8 cellular contexts compared by ENCODE assay signal in the genomic region with DNA sequence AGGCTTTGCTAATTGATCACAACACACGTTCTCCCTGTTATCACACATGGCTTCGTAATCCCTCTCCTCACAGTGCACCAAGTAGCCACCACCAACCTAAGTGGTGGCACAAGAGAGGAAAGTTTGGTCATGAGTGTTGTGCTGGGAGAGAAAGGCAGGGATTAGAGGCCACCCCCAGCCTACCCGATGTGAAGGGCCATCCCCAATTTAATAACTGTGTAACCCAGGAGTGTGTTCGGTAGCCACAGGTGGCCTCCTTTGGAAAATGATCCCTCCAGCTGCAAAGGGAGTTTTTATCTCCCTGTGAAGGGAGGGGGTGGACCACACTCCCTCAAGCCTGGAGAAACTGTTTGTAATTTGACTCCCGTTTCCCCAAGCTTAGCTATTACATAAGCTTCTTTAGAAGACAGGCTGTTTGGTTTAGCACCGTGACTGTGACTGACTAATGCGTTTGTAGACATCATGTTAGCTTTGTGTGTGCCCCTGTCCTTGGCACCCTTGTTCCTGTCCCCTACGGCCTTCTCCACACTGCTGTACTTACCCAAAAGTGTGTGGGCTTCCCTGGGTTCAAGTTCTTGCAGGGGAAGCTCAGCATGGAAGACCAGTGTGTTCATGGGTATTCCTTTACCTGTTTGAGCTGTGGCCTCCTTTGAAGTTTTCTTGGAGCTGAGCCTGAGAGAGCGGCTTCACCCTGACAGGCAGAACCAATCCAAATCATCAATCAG. TPM values are rescaled to one million over a fixed set of nuclear protein-coding genes. Genes with fewer than 3 reads are reported as not detected.
DNase-seq lines count a peak whose midpoint lies in the region; ATAC-seq and TF ChIP-seq lines count a peak whose summit lies in the region.

No MANE protein-coding gene starts in this region.

- H3K4me1 Mint-ChIP-seq in activated CD4-positive, alpha-beta T cell treated with anti-CD3 and anti-CD28 coated beads, Interleukin-2, amount 10 ng/mL, durations not matched to agents 7 days and 5 days = peaks cover 85% of the 10 kb centered on the region

- H3K9me3 Mint-ChIP-seq in activated CD4-positive, alpha-beta T cell treated with anti-CD3 and anti-CD28 coated beads, Interleukin-2, amount 10 ng/mL, durations not matched to agents 7 days and 5 days = peaks cover 7% of the 10 kb centered on the region

- H3K4me3 Mint-ChIP-seq in activated CD4-positive, alpha-beta T cell treated with anti-CD3 and anti-CD28 coated beads, Interleukin-2, amount 10 ng/mL, durations not matched to agents 7 days and 5 days = no peak overlapping the region

- peak overlapping the region; percentile 19 for H3K27ac Mint-ChIP-seq in activated CD4-positive, alpha-beta T cell treated with anti-CD3 and anti-CD28 coated beads, Interleukin-2, amount 10 ng/mL, durations not matched to agents 7 days and 5 days

- H3K9ac ChIP-seq in mammary epithelial cell (ENCODE audit: insufficient read depth, low read length) = no peak overlapping the region

- H4K20me1 ChIP-seq in mammary epithelial cell (ENCODE audit: insufficient read depth, low read length) = no peaks in the 10 kb centered on the region

- peaks cover 78% of the 10 kb centered on the region for H3K36me3 Mint-ChIP-seq in activated CD4-positive, alpha-beta T cell treated with anti-CD3 and anti-CD28 coated beads, Interleukin-2, amount 10 ng/mL, durations not matched to agents 7 days and 5 days (ENCODE audit: low read depth)

- H3K27me3 Mint-ChIP-seq in activated CD4-positive, alpha-beta T cell treated with anti-CD3 and anti-CD28 coated beads, Interleukin-2, amount 10 ng/mL, durations not matched to agents 7 days and 5 days = no peaks in the 10 kb centered on the region

- no peaks in the 10 kb centered on the region for H3K36me3 ChIP-seq in mammary epithelial cell (ENCODE audit: insufficient read depth, low read length)
- no peaks in the 10 kb centered on the region for H3K36me3 ChIP-seq in adrenal gland (replicated peaks in 1 of 2)

- WGBS in mammary epithelial cell (ENCODE audit: low coverage, missing lambda C conversion rate) = 66% methylated on average over 7 of the region's 9 CpGs
- WGBS in adrenal gland, 4 donors = 35 to 50% (median 47%) methylated on average over 9 of the region's 9 CpGs

- TF ChIP-seq POLR2A in adrenal gland (IDR thresholded peaks at IDR 0.05) = no peak

- H3K4me3 ChIP-seq in mammary epithelial cell (replicated peaks in 1 of 3; ENCODE audit: insufficient read depth in 1 of 3, low read depth in 2 of 3, low read length in 3 of 3) (no peak overlapping the region), skeletal muscle cell (ENCODE audit: low read depth, low read length) (no peak overlapping the region), adrenal gland (no peak overlapping the region)

- H3K27ac ChIP-seq in mammary epithelial cell (ENCODE audit: insufficient read depth, low read depth, low read length) = no peak overlapping the region
- H3K27ac ChIP-seq in adrenal gland = peak overlapping the region in 1 of 5 donors; percentile 21

- TF ChIP-seq CTCF in mammary epithelial cell (conservative IDR thresholded peaks at IDR 0.05 in 1 of 2, IDR thresholded peaks at IDR 0.05 in 1 of 2; ENCODE audit: extremely low read depth in 1 of 2, insufficient read depth in 1 of 2, low read depth in 1 of 2, low read length in 2 of 2) = no peak
- TF ChIP-seq CTCF in adrenal gland (IDR thresholded peaks at IDR 0.05) = no peak

- no peak overlapping the region for H2AFZ ChIP-seq in mammary epithelial cell (ENCODE audit: low read depth, low read length)

- dilution Hi-C loops in mammary epithelial cell (cut with HindIII; ENCODE audit: low sequenced_read_pairs) = no loop called here

- no peak overlapping the region for H3K4me2 ChIP-seq in mammary epithelial cell (ENCODE audit: insufficient read depth, low read depth, low read length)

- no peaks in the 10 kb centered on the region for H3K79me2 ChIP-seq in mammary epithelial cell (ENCODE audit: insufficient read depth, low read length)

- H3K4me1 ChIP-seq in mammary epithelial cell (ENCODE audit: insufficient read depth, low read length) = no peaks in the 10 kb centered on the region
- H3K4me1 ChIP-seq in adrenal gland (replicated peaks in 1 of 2) = peaks cover 0 to 6% of the 10 kb centered on the region in 2 donors

- H3K9me3 ChIP-seq in mammary epithelial cell (replicated peaks; ENCODE audit: insufficient read depth, low read length) (no peaks in the 10 kb centered on the region), adrenal gland (replicated peaks in 1 of 3) (no peaks in the 10 kb centered on the region)

- H3K27me3 ChIP-seq in mammary epithelial cell (ENCODE audit: insufficient read depth, low read length) (no peaks in the 10 kb centered on the region), adrenal gland (no peaks in the 10 kb centered on the region)

- intact Hi-C loops in mammary epithelial cell (cut with micrococcal nuclease) = no loop called here
- intact Hi-C loops in adrenal gland (cut with DNase I) = no loop called here

- CTCF ChIA-PET in activated CD4-positive, alpha-beta T cell treated with anti-CD3 and anti-CD28 coated beads, Interleukin-2, amount 10 ng/mL, durations not matched to agents 7 days and 5 days (lab: Charles Lee) = interaction anchor here (1.0 to 1.6 kb wide), 3 partner anchors 10 to 55 kb away, joined by 3 to 6 read pairs (median 4); no protein-coding TSS in a partner anchor
- CTCF ChIA-PET in mammary epithelial cell (lab: Charles Lee; ENCODE audit: low non-redundant PET) = no interaction called here

- no peak for DNase-seq in activated CD4-positive, alpha-beta T cell treated with anti-CD3 and anti-CD28 coated beads, Interleukin-2, amount 10 ng/mL, durations not matched to agents 7 days and 5 days
- DNase-seq in activated CD4-positive, alpha-beta T cell treated with anti-CD3 and anti-CD28 coated beads, Interleukin-2, amount 50 U/mL, for 4 hours = no peak
- DNase-seq in NCI-H2107 treated with DMSO at 0.1 percent for 48 hours (lab: John Stamatoyannopoulos, UW; ENCODE audit: unreplicated experiment) (peak; percentile 86), mammary epithelial cell (peak; percentile 30), skeletal muscle cell (ENCODE audit: low read depth) (peak; percentile 30), adrenal gland (no peak)
- no peak for DNase-seq in stimulated activated CD4-positive, alpha-beta T cell treated with anti-CD3 and anti-CD28 coated beads, Interleukin-4, amount 100 ng/mL, for 24 hours

- in situ Hi-C loops in mammary epithelial cell (cut with MboI; ENCODE audit: low sequenced_read_pairs in 2 of 2) = no loop called here

- POLR2A ChIA-PET in activated CD4-positive, alpha-beta T cell treated with anti-CD3 and anti-CD28 coated beads, Interleukin-2, amount 10 ng/mL, durations not matched to agents 7 days and 5 days (lab: Charles Lee) = no interaction called here

- no peak for ATAC-seq in GM18519 (IDR thresholded peaks at IDR 0.05; ENCODE audit: low FRiP score, unreplicated experiment)

- BruUV-seq in mammary epithelial cell (replicated peaks; lab: Mats Ljungman, UMichigan) = no TSS peak

RNA-seq across cellular contexts. Expression of a gene that starts 20.6 kb away (rescaled TPM):
- 10 to 100 TPM; 63.6 to 67.4 TPM for total RNA-seq in activated CD4-positive, alpha-beta T cell treated with anti-CD3 and anti-CD28 coated beads, Interleukin-2, amount 10 ng/mL, durations not matched to agents 7 days and 5 days
- total RNA-seq in mammary epithelial cell (under 1 TPM in 1 of 2 donors, not detected in 1; under 0.01 TPM), adrenal gland (10 to 100 TPM in 6 of 8 donors, 1 to 10 TPM in 2; 6.4 to 18.3 (median 12.0) TPM)
- polyA plus RNA-seq in mammary epithelial cell (not detected), adrenal gland (1 to 10 TPM; 1.8 to 6.4 (median 4.2) TPM)
- not detected for polyA minus RNA-seq in mammary epithelial cell

Comparison
In these comparisons a context has a peak if more than half of its experiments do, and no peak if none do; other contexts are left out.
1. DNase-seq: peak in NCI-H2107 treated with DMSO at 0.1 percent for 48 hours (single experiment), mammary epithelial cell (single experiment) and skeletal muscle cell (single experiment); none in activated CD4-positive, alpha-beta T cell treated with anti-CD3 and anti-CD28 coated beads, Interleukin-2, amount 10 ng/mL, durations not matched to agents 7 days and 5 days (single experiment), activated CD4-positive, alpha-beta T cell treated with anti-CD3 and anti-CD28 coated beads, Interleukin-2, amount 50 U/mL, for 4 hours (0 of 2), adrenal gland (0 of 7) and stimulated activated CD4-positive, alpha-beta T cell treated with anti-CD3 and anti-CD28 coated beads, Interleukin-4, amount 100 ng/mL, for 24 hours (single experiment).
2. RNA of a gene that starts 20.6 kb away (total RNA-seq): 63.6 to 67.4 TPM in activated CD4-positive, alpha-beta T cell treated with anti-CD3 and anti-CD28 coated beads, Interleukin-2, amount 10 ng/mL, durations not matched to agents 7 days and 5 days and 6.4 to 18.3 TPM in adrenal gland; under 0.01 TPM in mammary epithelial cell; every median in the first group is over 4 times any median in the second.